In the genomic region with DNA sequence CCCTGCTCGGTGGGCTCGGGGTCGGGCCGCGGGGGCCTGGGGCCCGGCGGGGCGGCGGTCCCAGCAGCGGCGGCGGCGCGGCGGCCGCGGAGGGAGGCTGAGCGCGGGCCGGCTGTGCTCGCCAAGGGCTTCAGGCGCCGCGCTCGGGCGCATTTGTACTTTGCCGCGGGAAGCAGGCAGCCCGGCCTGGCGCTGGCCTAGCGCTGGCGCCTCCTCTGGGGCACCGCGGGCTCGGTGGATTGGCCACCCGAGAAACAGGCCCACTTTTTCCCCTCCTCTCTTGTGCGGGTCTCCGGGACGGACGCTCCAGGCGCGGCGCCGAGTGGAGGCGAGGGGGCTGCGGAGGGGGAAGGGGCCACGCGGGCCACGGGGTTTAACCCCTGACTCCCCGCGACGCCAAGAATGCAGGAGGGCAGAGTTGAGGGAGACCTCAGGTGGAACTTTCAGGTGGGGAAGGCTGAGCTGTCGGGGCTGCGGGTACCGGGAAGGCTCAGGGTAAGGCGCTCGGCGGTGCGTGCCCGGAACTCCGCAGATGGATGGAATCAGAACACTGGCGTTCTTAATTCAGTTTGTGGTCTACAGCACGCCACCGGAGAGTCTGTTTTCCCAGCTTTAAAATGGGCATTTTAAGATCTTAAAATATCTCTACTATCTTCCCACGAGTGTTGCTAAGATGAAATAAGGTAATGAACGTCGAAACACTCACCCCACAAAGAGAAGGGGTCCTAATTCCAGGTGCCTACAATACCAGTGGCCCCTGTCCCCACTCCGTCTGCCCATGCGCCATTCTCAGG, we compare ENCODE assay signal across 9 cellular contexts. TPM values are rescaled to one million over a fixed set of nuclear protein-coding genes. Genes with fewer than 3 reads are reported as not detected.
DNase-seq lines count a peak whose midpoint lies in the region; ATAC-seq and TF ChIP-seq lines count a peak whose summit lies in the region.
"Had no signal": no experiment of that assay in that cellular context is flagged by ENCODE, and none has a peak within 500 bp of the region (broad histone marks: within the 10 kb centered on the region; RNA-seq: fewer than 3 reads in every experiment).

A gene with protein sequence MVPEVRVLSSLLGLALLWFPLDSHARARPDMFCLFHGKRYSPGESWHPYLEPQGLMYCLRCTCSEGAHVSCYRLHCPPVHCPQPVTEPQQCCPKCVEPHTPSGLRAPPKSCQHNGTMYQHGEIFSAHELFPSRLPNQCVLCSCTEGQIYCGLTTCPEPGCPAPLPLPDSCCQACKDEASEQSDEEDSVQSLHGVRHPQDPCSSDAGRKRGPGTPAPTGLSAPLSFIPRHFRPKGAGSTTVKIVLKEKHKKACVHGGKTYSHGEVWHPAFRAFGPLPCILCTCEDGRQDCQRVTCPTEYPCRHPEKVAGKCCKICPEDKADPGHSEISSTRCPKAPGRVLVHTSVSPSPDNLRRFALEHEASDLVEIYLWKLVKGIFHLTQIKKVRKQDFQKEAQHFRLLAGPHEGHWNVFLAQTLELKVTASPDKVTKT (minus strand): TSS at position 126 of the 794 bp plus-strand sequence. CDS start 538 bp downstream, outside the sequence.

- H3K9me3 Mint-ChIP-seq in immature natural killer cell: peaks cover 0 to 3% (median 0%) of the 10 kb centered on the region in 6 donors
- no peaks in the 10 kb centered on the region for H3K9me3 Mint-ChIP-seq in activated CD8-positive, alpha-beta T cell treated with anti-CD3 and anti-CD28 coated beads for 36 hours

- no peaks in the 10 kb centered on the region for H3K79me2 ChIP-seq in smooth muscle cell (ENCODE audit: low read depth)

- H3K36me3 ChIP-seq in HEK293 (ENCODE audit: control insufficient read depth in 2 of 2, insufficient read depth in 1 of 2, low read length in 2 of 2): no peaks in the 10 kb centered on the region
- H3K36me3 ChIP-seq in body of pancreas (replicated peaks in 1 of 2; ENCODE audit: insufficient read depth in 1 of 2, low read depth in 2 of 2): no peaks in the 10 kb centered on the region
- no peaks in the 10 kb centered on the region for H3K36me3 ChIP-seq in iPS-18a (ENCODE audit: control insufficient read depth, low read depth, low read length)
- no peaks in the 10 kb centered on the region for H3K36me3 ChIP-seq in smooth muscle cell (ENCODE audit: low read depth)

- no peak within 1 kb of the TSS for H3K4me3 Mint-ChIP-seq in immature natural killer cell
- no peak within 1 kb of the TSS for H3K4me3 Mint-ChIP-seq in activated CD8-positive, alpha-beta T cell treated with anti-CD3 and anti-CD28 coated beads for 36 hours

- no peaks in the 10 kb centered on the region for H3K36me3 Mint-ChIP-seq in immature natural killer cell
- H3K36me3 Mint-ChIP-seq in activated CD8-positive, alpha-beta T cell treated with anti-CD3 and anti-CD28 coated beads for 36 hours (ENCODE audit: low read depth): no peaks in the 10 kb centered on the region

- H3K27me3 Mint-ChIP-seq in immature natural killer cell (ENCODE audit: low read depth in 3 of 3): peaks cover 7 to 30% (median 27%) of the 10 kb centered on the region in 3 donors
- H3K27me3 Mint-ChIP-seq in activated CD8-positive, alpha-beta T cell treated with anti-CD3 and anti-CD28 coated beads for 36 hours: peaks cover 43% of the 10 kb centered on the region

- intact Hi-C loops in body of pancreas (cut with DNase I): loop anchor here (10.0 kb wide), 1 partner anchor 87 kb away; no protein-coding TSS in a partner anchor
- intact Hi-C loops in activated CD8-positive, alpha-beta T cell treated with anti-CD3 and anti-CD28 coated beads for 36 hours (cut with micrococcal nuclease): no loop called here

- POLR2A ChIA-PET in HEK293 (lab: Yijun Ruan, JAX): no interaction called here
- POLR2A ChIA-PET in activated CD8-positive, alpha-beta T cell treated with anti-CD3 and anti-CD28 coated beads for 36 hours (lab: Charles Lee): no interaction called here

- H3K4me1 Mint-ChIP-seq in immature natural killer cell: peaks cover 0 to 3% of the 10 kb centered on the region in 2 donors
- peaks cover 3% of the 10 kb centered on the region for H3K4me1 Mint-ChIP-seq in activated CD8-positive, alpha-beta T cell treated with anti-CD3 and anti-CD28 coated beads for 36 hours (ENCODE audit: low read depth)

- H3F3A ChIP-seq in smooth muscle cell (ENCODE audit: low read depth): no peaks in the 10 kb centered on the region

- 12 to 18% methylated on average over 53 to 62 of the region's 69 CpGs for WGBS in body of pancreas, 2 donors
- WGBS in smooth muscle cell (ENCODE audit: low lambda C conversion rate): 38% methylated on average over 23 of the region's 69 CpGs

- ATAC-seq in body of pancreas (peak; percentile 41), esophagus mucosa (no peak), GM18861 (IDR thresholded peaks at IDR 0.05; ENCODE audit: unreplicated experiment) (no peak)
- no peak for ATAC-seq in activated CD8-positive, alpha-beta T cell treated with anti-CD3 and anti-CD28 coated beads for 36 hours

- H3K27ac Mint-ChIP-seq in immature natural killer cell: no peak within 1 kb of the TSS
- H3K27ac Mint-ChIP-seq in activated CD8-positive, alpha-beta T cell treated with anti-CD3 and anti-CD28 coated beads for 36 hours: no peak within 1 kb of the TSS

- H3K4me2 ChIP-seq in smooth muscle cell: peak within 1 kb of the TSS; percentile 90

- H3K27me3 ChIP-seq in body of pancreas (peaks cover 0 to 7% of the 10 kb centered on the region in 2 donors), iPS-18a (ENCODE audit: control insufficient read depth, insufficient read depth, low read length) (peaks cover 57% of the 10 kb centered on the region), smooth muscle cell (ENCODE audit: low read depth) (peaks cover 70% of the 10 kb centered on the region)

- peak within 1 kb of the TSS; percentile 39 for H2AFZ ChIP-seq in smooth muscle cell (ENCODE audit: low read depth)

- TF ChIP-seq CTCF in HEK293 (tag by site-specific recombination; IDR thresholded peaks at IDR 0.05) (no peak), body of pancreas (IDR thresholded peaks at IDR 0.05) (no peak), smooth muscle cell (IDR thresholded peaks at IDR 0.05; ENCODE audit: borderline replicate concordance, insufficient read depth, poor library complexity, severe bottlenecking) (no peak)
- no peak for TF ChIP-seq CTCF in activated CD8-positive, alpha-beta T cell treated with anti-CD3 and anti-CD28 coated beads for 36 hours (IDR thresholded peaks at IDR 0.05)

- CTCF ChIA-PET in HEK293 (lab: Yijun Ruan, JAX): interaction anchor here (0.7 to 0.8 kb wide), 2 partner anchors 29 to 121 kb away, joined by 4 to 5 read pairs; no protein-coding TSS in a partner anchor
- CTCF ChIA-PET in activated CD8-positive, alpha-beta T cell treated with anti-CD3 and anti-CD28 coated beads for 36 hours (lab: Charles Lee): interaction anchor here (0.7 to 1.5 kb wide), 3 partner anchors 26 to 30 kb away, joined by 3 read pairs; no protein-coding TSS in a partner anchor

- H3K9ac ChIP-seq in iPS-18a (ENCODE audit: low read length) (no peak within 1 kb of the TSS), smooth muscle cell (ENCODE audit: low read depth) (no peak within 1 kb of the TSS)

- no peak within 1 kb of the TSS for H3K27ac ChIP-seq in HEK293 (ENCODE audit: extremely low read depth, low read depth, low read length)
- H3K27ac ChIP-seq in body of pancreas: no peak within 1 kb of the TSS
- no peak within 1 kb of the TSS for H3K27ac ChIP-seq in iPS-18a (ENCODE audit: low read length)
- H3K27ac ChIP-seq in smooth muscle cell (ENCODE audit: low read depth): no peak within 1 kb of the TSS

- H4K20me1 ChIP-seq in smooth muscle cell (ENCODE audit: low read depth): no peaks in the 10 kb centered on the region

- H3K4me1 ChIP-seq in HEK293 (ENCODE audit: control insufficient read depth, insufficient read depth, low read length) (no peaks in the 10 kb centered on the region), body of pancreas (peaks cover 16% of the 10 kb centered on the region), iPS-18a (ENCODE audit: control insufficient read depth, low read depth, low read length) (no peaks in the 10 kb centered on the region), smooth muscle cell (ENCODE audit: low read depth) (peaks cover 6% of the 10 kb centered on the region)

- peak; percentile 21 to 56 (median 26) for DNase-seq in body of pancreas
- no peak for DNase-seq in smooth muscle cell (lab: John Stamatoyannopoulos, UW; ENCODE audit: unreplicated experiment)
- no peak for DNase-seq in immature natural killer cell
- DNase-seq in activated CD8-positive, alpha-beta T cell treated with anti-CD3 and anti-CD28 coated beads for 36 hours: no peak
- DNase-seq: activated T-cell treated with anti-CD3 and anti-CD28 coated beads, Interleukin-2, amount 50 U/mL, for 48 hours had no signal

- no peak for TF ChIP-seq POLR2A in body of pancreas (IDR thresholded peaks at IDR 0.05)

- H3K4me3 ChIP-seq in HEK293 (ENCODE audit: low read depth, low read length): peak within 1 kb of the TSS; percentile 27
- H3K4me3 ChIP-seq in body of pancreas: no peak within 1 kb of the TSS
- H3K4me3 ChIP-seq in iPS-18a (ENCODE audit: low read length): peak within 1 kb of the TSS; percentile 56
- peak within 1 kb of the TSS; percentile 51 for H3K4me3 ChIP-seq in smooth muscle cell

- H3K9me3 ChIP-seq in HEK293 (ENCODE audit: control insufficient read depth, insufficient read depth, low read depth, low read length) (no peaks in the 10 kb centered on the region), body of pancreas (no peaks in the 10 kb centered on the region), iPS-18a (ENCODE audit: control insufficient read depth, low read depth, low read length) (no peaks in the 10 kb centered on the region), smooth muscle cell (replicated peaks; ENCODE audit: low read depth) (no peaks in the 10 kb centered on the region)

TF ChIP-seq in HEK293, 187 proteins besides CTCF, POLR2A, EP300 and RAD21:
- TF ChIP-seq, protein P1, sequence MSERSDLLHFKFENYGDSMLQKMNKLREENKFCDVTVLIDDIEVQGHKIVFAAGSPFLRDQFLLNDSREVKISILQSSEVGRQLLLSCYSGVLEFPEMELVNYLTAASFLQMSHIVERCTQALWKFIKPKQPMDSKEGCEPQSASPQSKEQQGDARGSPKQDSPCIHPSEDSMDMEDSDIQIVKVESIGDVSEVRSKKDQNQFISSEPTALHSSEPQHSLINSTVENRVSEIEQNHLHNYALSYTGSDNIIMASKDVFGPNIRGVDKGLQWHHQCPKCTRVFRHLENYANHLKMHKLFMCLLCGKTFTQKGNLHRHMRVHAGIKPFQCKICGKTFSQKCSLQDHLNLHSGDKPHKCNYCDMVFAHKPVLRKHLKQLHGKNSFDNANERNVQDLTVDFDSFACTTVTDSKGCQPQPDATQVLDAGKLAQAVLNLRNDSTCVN (tag by site-specific recombination; optimal IDR thresholded peaks at IDR 0.05): peak; percentile 21
- TF ChIP-seq SP7 (tag by site-specific recombination; IDR thresholded peaks at IDR 0.05) (no peak), ZBTB8A (tag by site-specific recombination; IDR thresholded peaks at IDR 0.05) (0 out of 2 replicates have a peak, but pooled peaks have one; percentile 6)
TF ChIP-seq in HEK293: peak in this region for 2.

RNA-seq across cellular contexts. Expression of the gene that starts here (rescaled TPM):
- not detected for total RNA-seq in body of pancreas
- 7.3 and 13.8 TPM in 2 replicates for total RNA-seq in smooth muscle cell
- polyA plus RNA-seq in smooth muscle cell: 71.4 and 98.6 TPM in 2 replicates
- 2.0 TPM for total RNA-seq in esophagus mucosa
- not detected for polyA plus RNA-seq in immature natural killer cell
- total RNA-seq in activated CD8-positive, alpha-beta T cell treated with anti-CD3 and anti-CD28 coated beads for 36 hours: not detected

Comparison
In these comparisons a context has a peak if more than half of its experiments do, and no peak if none do; other contexts are left out.
1. RNA of the gene that starts here (polyA plus RNA-seq): 71.4 to 98.6 TPM in smooth muscle cell; not detected in immature natural killer cell; every median in the first group is over 10 times any median in the second.
2. Peak in DNase-seq and ATAC-seq in body of pancreas; RNA of the gene not detected or under 1 TPM.
3. H3K4me3 ChIP-seq: peak in HEK293 (single experiment), iPS-18a (single experiment) and smooth muscle cell (single experiment); none in body of pancreas (0 of 2).